Comparison of ENCODE assay signal across 25 cellular contexts in genomic region chr5:54956922-54957321, GRCh38.
"Had no signal": no experiment of that assay in that cellular context is flagged by ENCODE, and none has a peak within 500 bp of the region (broad histone marks: within the 10 kb centered on the region; RNA-seq: fewer than 3 reads in every experiment).

No MANE protein-coding gene starts in this region.

- ATAC-seq: activated CD4-positive, CD25-positive, alpha-beta regulatory T cell treated with anti-CD3 and anti-CD28 coated beads, Interleukin-2, amount 50 U/mL, for 24 hours; activated CD8-positive, alpha-beta T cell treated with anti-CD3 and anti-CD28 coated beads for 36 hours; activated naive CD8-positive, alpha-beta T cell treated with anti-CD3 and anti-CD28 coated beads, Interleukin-2, amount 50 U/mL, for 24 hours had no signal

- DNase-seq: activated B cell treated with CpG ODN at 0.5 μM for 24 hours; activated CD4-positive, alpha-beta T cell treated with anti-CD3 and anti-CD28 coated beads for 48 hours; activated CD4-positive, alpha-beta T cell treated with anti-CD3 and anti-CD28 coated beads, Interleukin-2, amount 50 U/mL, for 1 hour; activated CD4-positive, alpha-beta T cell treated with anti-CD3 and anti-CD28 coated beads, Interleukin-2, amount 50 U/mL, for 48 hours; activated CD8-positive, alpha-beta memory T cell treated with anti-CD3 and anti-CD28 coated beads for 24 hours; activated CD8-positive, alpha-beta T cell treated with anti-CD3 and anti-CD28 coated beads for 36 hours; activated effector memory CD4-positive, alpha-beta T cell treated with anti-CD3 and anti-CD28 coated beads, Interleukin-2, amount 50 U/mL, for 16 hours; activated naive CD4-positive, alpha-beta T cell treated with anti-CD3 and anti-CD28 coated beads for 36 hours; activated naive CD8-positive, alpha-beta T cell treated with anti-CD3 and anti-CD28 coated beads for 36 hours; activated naive CD8-positive, alpha-beta T cell treated with anti-CD3 and anti-CD28 coated beads, Interleukin-2, amount 50 U/mL, for 24 hours; activated T-cell treated with anti-CD3 and anti-CD28 coated beads, Interleukin-2, amount 50 U/mL, for 48 hours; adrenal gland; amygdala; aorta; brain microvascular endothelial cell; dorsolateral prefrontal cortex; effector memory CD4-positive, alpha-beta T cell; endodermal cell; erythroblast; foreskin melanocyte; head of caudate nucleus; hippocampal formation; T-helper 9 cell; WERI-Rb-1 had no signal
